1 cellular context compared by ENCODE assay signal in the genomic region with DNA sequence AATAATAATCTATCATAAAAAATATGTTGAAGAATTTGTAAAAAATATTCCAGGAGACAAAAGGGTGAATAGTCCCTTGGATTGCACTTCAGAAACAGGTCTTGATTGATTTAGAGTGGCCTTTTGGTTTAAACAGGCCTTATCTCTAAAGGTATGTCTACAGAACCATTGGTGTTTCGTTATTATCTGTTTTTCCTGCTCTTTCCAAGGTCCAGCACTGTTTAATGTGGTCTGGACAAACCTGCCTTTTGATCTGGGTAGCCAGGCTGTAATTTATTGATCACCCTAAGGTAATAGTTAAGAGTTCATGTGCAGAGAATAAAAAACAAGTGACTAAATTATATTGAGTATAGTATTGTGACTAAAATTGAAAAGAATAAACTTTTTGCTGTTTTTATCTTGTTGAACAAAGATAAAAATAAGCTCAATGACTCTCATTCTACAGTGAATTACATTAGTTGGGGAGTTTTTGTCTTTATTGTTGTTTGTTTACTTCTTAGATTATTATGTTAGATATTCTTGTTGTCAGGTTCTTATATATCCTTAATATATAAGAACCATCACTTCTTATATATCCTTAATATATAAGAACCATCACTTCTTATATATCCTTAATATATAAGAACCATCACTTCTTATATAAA.
A peak's percentile ranks its signal among the peaks of the same experiment; 100 is the strongest.
TF ChIP-seq lines count a peak whose summit lies in the region.

No MANE protein-coding gene starts in this region.

TF ChIP-seq in HepG2, 621 proteins besides CTCF, POLR2A, EP300 and RAD21 (continued from another document and continues in another):
- TF ChIP-seq, protein P1, sequence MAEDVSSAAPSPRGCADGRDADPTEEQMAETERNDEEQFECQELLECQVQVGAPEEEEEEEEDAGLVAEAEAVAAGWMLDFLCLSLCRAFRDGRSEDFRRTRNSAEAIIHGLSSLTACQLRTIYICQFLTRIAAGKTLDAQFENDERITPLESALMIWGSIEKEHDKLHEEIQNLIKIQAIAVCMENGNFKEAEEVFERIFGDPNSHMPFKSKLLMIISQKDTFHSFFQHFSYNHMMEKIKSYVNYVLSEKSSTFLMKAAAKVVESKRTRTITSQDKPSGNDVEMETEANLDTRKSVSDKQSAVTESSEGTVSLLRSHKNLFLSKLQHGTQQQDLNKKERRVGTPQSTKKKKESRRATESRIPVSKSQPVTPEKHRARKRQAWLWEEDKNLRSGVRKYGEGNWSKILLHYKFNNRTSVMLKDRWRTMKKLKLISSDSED (CRISPR knock-in tag; IDR thresholded peaks at IDR 0.05), result no peak
- TF ChIP-seq TP53 (CRISPR knock-in tag; conservative IDR thresholded peaks at IDR 0.05) (no peak), AKAP8 (CRISPR knock-in tag; IDR thresholded peaks at IDR 0.05) (no peak; the same call in 1 of the 2 replicates), ZNF615 (CRISPR knock-in tag; IDR thresholded peaks at IDR 0.05; ENCODE audit: borderline replicate concordance) (no peak), ZNF12 (CRISPR knock-in tag; IDR thresholded peaks at IDR 0.05) (no peak), RFX1 (IDR thresholded peaks at IDR 0.05) (no peak), SIX4 (CRISPR knock-in tag; IDR thresholded peaks at IDR 0.05) (peak; percentile 76; the same call in 1 of the 2 replicates), HNF4A (CRISPR knock-in tag; IDR thresholded peaks at IDR 0.05) (peak; percentile 97), PRDM15 (CRISPR knock-in tag; IDR thresholded peaks at IDR 0.05) (no peak), ZNF17 (CRISPR knock-in tag; IDR thresholded peaks at IDR 0.05) (no peak), SP4 (CRISPR knock-in tag; IDR thresholded peaks at IDR 0.05) (no peak), BCL6 (CRISPR knock-in tag; IDR thresholded peaks at IDR 0.05) (peak; percentile 97), ZFAT (CRISPR knock-in tag; conservative IDR thresholded peaks at IDR 0.05) (no peak), TAF15 (IDR thresholded peaks at IDR 0.05; ENCODE audit: low read depth, low read length, poor library complexity, severe bottlenecking) (no peak), ZSCAN22 (CRISPR knock-in tag; IDR thresholded peaks at IDR 0.05) (no peak), ZNF619 (CRISPR knock-in tag; IDR thresholded peaks at IDR 0.05) (no peak), PCBP1 (IDR thresholded peaks at IDR 0.05; ENCODE audit: borderline replicate concordance, low read depth, low read length) (no peak), MEIS2 (CRISPR knock-in tag; IDR thresholded peaks at IDR 0.05) (peak; percentile 84), HNRNPH1 (optimal IDR thresholded peaks at IDR 0.05; ENCODE audit: low read depth, low read length) (no peak), ZNF264 (CRISPR knock-in tag; IDR thresholded peaks at IDR 0.05) (peak; percentile 70), RXRA (CRISPR knock-in tag; IDR thresholded peaks at IDR 0.05) (peak; percentile 47; the same call in 1 of the 2 replicates), SIN3B (IDR thresholded peaks at IDR 0.05; ENCODE audit: low read length) (no peak), ZKSCAN5 (CRISPR knock-in tag; IDR thresholded peaks at IDR 0.05) (no peak), ZNF501 (CRISPR knock-in tag; IDR thresholded peaks at IDR 0.05) (no peak), SRY (CRISPR knock-in tag; IDR thresholded peaks at IDR 0.05) (no peak)
- TF ChIP-seq, protein P2, sequence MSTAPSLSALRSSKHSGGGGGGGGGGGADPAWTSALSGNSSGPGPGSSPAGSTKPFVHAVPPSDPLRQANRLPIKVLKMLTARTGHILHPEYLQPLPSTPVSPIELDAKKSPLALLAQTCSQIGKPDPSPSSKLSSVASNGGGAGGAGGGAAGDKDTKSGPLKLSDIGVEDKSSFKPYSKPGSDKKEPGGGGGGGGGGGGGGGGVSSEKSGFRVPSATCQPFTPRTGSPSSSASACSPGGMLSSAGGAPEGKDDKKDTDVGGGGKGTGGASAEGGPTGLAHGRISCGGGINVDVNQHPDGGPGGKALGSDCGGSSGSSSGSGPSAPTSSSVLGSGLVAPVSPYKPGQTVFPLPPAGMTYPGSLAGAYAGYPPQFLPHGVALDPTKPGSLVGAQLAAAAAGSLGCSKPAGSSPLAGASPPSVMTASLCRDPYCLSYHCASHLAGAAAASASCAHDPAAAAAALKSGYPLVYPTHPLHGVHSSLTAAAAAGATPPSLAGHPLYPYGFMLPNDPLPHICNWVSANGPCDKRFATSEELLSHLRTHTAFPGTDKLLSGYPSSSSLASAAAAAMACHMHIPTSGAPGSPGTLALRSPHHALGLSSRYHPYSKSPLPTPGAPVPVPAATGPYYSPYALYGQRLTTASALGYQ (CRISPR knock-in tag; IDR thresholded peaks at IDR 0.05), result peak; percentile 93
- TF ChIP-seq, protein P3, sequence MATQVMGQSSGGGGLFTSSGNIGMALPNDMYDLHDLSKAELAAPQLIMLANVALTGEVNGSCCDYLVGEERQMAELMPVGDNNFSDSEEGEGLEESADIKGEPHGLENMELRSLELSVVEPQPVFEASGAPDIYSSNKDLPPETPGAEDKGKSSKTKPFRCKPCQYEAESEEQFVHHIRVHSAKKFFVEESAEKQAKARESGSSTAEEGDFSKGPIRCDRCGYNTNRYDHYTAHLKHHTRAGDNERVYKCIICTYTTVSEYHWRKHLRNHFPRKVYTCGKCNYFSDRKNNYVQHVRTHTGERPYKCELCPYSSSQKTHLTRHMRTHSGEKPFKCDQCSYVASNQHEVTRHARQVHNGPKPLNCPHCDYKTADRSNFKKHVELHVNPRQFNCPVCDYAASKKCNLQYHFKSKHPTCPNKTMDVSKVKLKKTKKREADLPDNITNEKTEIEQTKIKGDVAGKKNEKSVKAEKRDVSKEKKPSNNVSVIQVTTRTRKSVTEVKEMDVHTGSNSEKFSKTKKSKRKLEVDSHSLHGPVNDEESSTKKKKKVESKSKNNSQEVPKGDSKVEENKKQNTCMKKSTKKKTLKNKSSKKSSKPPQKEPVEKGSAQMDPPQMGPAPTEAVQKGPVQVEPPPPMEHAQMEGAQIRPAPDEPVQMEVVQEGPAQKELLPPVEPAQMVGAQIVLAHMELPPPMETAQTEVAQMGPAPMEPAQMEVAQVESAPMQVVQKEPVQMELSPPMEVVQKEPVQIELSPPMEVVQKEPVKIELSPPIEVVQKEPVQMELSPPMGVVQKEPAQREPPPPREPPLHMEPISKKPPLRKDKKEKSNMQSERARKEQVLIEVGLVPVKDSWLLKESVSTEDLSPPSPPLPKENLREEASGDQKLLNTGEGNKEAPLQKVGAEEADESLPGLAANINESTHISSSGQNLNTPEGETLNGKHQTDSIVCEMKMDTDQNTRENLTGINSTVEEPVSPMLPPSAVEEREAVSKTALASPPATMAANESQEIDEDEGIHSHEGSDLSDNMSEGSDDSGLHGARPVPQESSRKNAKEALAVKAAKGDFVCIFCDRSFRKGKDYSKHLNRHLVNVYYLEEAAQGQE (IDR thresholded peaks at IDR 0.05; ENCODE audit: borderline replicate concordance in 1 of 2, low read depth in 1 of 2, low read length in 2 of 2), result peak in 1 of 2 experiments; percentile 75; a peak in 2 of 4 replicates
- TF ChIP-seq, protein P4, sequence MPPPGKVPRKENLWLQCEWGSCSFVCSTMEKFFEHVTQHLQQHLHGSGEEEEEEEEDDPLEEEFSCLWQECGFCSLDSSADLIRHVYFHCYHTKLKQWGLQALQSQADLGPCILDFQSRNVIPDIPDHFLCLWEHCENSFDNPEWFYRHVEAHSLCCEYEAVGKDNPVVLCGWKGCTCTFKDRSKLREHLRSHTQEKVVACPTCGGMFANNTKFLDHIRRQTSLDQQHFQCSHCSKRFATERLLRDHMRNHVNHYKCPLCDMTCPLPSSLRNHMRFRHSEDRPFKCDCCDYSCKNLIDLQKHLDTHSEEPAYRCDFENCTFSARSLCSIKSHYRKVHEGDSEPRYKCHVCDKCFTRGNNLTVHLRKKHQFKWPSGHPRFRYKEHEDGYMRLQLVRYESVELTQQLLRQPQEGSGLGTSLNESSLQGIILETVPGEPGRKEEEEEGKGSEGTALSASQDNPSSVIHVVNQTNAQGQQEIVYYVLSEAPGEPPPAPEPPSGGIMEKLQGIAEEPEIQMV (CRISPR knock-in tag; IDR thresholded peaks at IDR 0.05; ENCODE audit: low read depth), result no peak
- TF ChIP-seq, protein P5, sequence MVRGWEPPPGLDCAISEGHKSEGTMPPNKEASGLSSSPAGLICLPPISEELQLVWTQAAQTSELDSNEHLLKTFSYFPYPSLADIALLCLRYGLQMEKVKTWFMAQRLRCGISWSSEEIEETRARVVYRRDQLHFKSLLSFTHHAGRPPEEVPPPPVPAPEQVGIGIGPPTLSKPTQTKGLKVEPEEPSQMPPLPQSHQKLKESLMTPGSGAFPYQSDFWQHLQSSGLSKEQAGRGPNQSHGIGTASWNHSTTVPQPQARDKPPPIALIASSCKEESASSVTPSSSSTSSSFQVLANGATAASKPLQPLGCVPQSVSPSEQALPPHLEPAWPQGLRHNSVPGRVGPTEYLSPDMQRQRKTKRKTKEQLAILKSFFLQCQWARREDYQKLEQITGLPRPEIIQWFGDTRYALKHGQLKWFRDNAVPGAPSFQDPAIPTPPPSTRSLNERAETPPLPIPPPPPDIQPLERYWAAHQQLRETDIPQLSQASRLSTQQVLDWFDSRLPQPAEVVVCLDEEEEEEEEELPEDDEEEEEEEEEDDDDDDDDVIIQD (CRISPR knock-in tag; IDR thresholded peaks at IDR 0.05; ENCODE audit: low read depth), result peak; percentile 57; the same call in 1 of the 2 replicates
- TF ChIP-seq, protein P6, sequence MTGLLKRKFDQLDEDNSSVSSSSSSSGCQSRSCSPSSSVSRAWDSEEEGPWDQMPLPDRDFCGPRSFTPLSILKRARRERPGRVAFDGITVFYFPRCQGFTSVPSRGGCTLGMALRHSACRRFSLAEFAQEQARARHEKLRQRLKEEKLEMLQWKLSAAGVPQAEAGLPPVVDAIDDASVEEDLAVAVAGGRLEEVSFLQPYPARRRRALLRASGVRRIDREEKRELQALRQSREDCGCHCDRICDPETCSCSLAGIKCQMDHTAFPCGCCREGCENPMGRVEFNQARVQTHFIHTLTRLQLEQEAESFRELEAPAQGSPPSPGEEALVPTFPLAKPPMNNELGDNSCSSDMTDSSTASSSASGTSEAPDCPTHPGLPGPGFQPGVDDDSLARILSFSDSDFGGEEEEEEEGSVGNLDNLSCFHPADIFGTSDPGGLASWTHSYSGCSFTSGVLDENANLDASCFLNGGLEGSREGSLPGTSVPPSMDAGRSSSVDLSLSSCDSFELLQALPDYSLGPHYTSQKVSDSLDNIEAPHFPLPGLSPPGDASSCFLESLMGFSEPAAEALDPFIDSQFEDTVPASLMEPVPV (CRISPR knock-in tag; IDR thresholded peaks at IDR 0.05), result no peak
- TF ChIP-seq, protein P7, sequence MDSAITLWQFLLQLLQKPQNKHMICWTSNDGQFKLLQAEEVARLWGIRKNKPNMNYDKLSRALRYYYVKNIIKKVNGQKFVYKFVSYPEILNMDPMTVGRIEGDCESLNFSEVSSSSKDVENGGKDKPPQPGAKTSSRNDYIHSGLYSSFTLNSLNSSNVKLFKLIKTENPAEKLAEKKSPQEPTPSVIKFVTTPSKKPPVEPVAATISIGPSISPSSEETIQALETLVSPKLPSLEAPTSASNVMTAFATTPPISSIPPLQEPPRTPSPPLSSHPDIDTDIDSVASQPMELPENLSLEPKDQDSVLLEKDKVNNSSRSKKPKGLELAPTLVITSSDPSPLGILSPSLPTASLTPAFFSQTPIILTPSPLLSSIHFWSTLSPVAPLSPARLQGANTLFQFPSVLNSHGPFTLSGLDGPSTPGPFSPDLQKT (CRISPR knock-in tag; IDR thresholded peaks at IDR 0.05; ENCODE audit: borderline replicate concordance), result no peak
- TF ChIP-seq, protein P8, sequence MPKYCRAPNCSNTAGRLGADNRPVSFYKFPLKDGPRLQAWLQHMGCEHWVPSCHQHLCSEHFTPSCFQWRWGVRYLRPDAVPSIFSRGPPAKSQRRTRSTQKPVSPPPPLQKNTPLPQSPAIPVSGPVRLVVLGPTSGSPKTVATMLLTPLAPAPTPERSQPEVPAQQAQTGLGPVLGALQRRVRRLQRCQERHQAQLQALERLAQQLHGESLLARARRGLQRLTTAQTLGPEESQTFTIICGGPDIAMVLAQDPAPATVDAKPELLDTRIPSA (CRISPR knock-in tag; IDR thresholded peaks at IDR 0.05; ENCODE audit: borderline replicate concordance), result no peak
- TF ChIP-seq, protein P9, sequence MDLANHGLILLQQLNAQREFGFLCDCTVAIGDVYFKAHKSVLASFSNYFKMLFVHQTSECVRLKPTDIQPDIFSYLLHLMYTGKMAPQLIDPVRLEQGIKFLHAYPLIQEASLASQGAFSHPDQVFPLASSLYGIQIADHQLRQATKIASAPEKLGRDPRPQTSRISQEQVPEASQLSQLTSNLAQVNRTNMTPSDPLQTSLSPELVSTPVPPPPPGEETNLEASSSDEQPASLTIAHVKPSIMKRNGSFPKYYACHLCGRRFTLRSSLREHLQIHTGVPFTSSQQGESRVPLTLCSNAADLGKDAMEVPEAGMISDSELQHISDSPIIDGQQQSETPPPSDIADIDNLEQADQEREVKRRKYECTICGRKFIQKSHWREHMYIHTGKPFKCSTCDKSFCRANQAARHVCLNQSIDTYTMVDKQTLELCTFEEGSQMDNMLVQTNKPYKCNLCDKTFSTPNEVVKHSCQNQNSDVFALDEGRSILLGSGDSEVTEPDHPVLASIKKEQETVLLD (CRISPR knock-in tag; IDR thresholded peaks at IDR 0.05; ENCODE audit: low read depth), result no peak
- TF ChIP-seq, protein P10, sequence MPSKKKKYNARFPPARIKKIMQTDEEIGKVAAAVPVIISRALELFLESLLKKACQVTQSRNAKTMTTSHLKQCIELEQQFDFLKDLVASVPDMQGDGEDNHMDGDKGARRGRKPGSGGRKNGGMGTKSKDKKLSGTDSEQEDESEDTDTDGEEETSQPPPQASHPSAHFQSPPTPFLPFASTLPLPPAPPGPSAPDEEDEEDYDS (CRISPR knock-in tag; IDR thresholded peaks at IDR 0.05), result peak; percentile 66
